ENCODE assay signal across 27 cellular contexts in the genomic region with DNA sequence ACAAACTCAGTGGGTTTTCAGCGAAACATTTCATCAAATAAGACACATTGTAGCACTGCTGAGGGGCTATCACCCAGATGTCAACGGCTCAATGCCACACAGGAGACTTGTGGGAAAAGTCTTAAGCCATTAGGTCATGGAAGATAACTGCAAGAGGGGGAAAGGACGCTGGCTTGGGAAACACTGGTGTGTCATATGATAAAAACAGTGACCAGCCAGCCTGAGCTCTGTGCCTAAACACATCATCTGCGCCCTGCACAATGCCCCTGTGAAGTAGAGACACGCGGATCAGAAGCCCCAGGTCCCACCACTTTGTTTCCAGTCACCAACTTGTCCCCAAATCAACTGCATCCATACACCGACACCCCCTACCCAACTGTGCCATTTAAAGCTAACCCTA.
DNase-seq lines count a peak whose midpoint lies in the region; ATAC-seq, FAIRE-seq and TF ChIP-seq lines count a peak whose summit lies in the region.
"Had no signal": no experiment of that assay in that cellular context is flagged by ENCODE, and none has a peak within 500 bp of the region (broad histone marks: within the 10 kb centered on the region; RNA-seq: fewer than 3 reads in every experiment).

No MANE protein-coding gene starts in this region.

- peak overlapping the region in 1 of 2 experiments; percentile 16; a peak in 1 of 6 replicates for H3K27ac ChIP-seq in A549
- peak overlapping the region; percentile 50 to 75 for H3K27ac ChIP-seq in right atrium auricular region
- peak overlapping the region; percentile 78 for H3K27ac ChIP-seq in psoas muscle
- H3K27ac ChIP-seq: colonic mucosa had no signal

- 0 out of 6 replicates have a peak, but pooled peaks of 1 of the 2 experiments have one; percentile 27 for ATAC-seq in A549
- peak; percentile 89 to 94 (median 92) for ATAC-seq in psoas muscle
- ATAC-seq in left lobe of liver, result no peak
- ATAC-seq in GM21381 (IDR thresholded peaks at IDR 0.05; ENCODE audit: unreplicated experiment), result no peak
- ATAC-seq: activated CD4-positive, CD25-positive, alpha-beta regulatory T cell treated with anti-CD3 and anti-CD28 coated beads, Interleukin-2, amount 50 U/mL, for 24 hours; K562; sciatic nerve; stimulated activated naive B cell treated with anti-CD40 and anti-IgM and Interleukin-4, amounts not matched to agents 10 μg/mL and 1 μg/mL and 100 μg/mL, for 72 hours had no signal

- POLR2A ChIA-PET in A549 (lab: Yijun Ruan, JAX), result no interaction called here

- no peak for TF ChIP-seq CTCF in A549 (IDR thresholded peaks at IDR 0.05)
- TF ChIP-seq CTCF in brain (conservative IDR thresholded peaks at IDR 0.05), result no peak
- TF ChIP-seq CTCF in right atrium auricular region (IDR thresholded peaks at IDR 0.05), result no peak
- no peak for TF ChIP-seq CTCF in psoas muscle (IDR thresholded peaks at IDR 0.05)

- H3K4me1 ChIP-seq in A549 (peaks cover 56% of the 10 kb centered on the region), right atrium auricular region (peaks cover 0 to 33% of the 10 kb centered on the region in 2 donors), psoas muscle (peaks cover 34% of the 10 kb centered on the region)

- no peak overlapping the region for H3K4me2 ChIP-seq in A549

- TF ChIP-seq POLR2A in A549 (IDR thresholded peaks at IDR 0.05; ENCODE audit: low read length), result no peak

- peaks cover 0 to 11% (median 3%) of the 10 kb centered on the region in 5 experiments for H3K9me3 Mint-ChIP-seq in brain
- H3K9me3 Mint-ChIP-seq: activated T-cell treated with anti-CD3 and anti-CD28 coated beads, Interleukin-2, amount 50 U/mL, for 24 hours; endodermal cell; stimulated activated naive B cell treated with anti-CD40 and anti-IgM and Interleukin-4, amounts not matched to agents 10 μg/mL and 1 μg/mL and 100 μg/mL, for 72 hours had no signal

- H3K36me3 Mint-ChIP-seq in brain, result peaks cover 3% of the 10 kb centered on the region
- H3K36me3 Mint-ChIP-seq: immature natural killer cell had no signal

- CTCF ChIA-PET in A549 (lab: Yijun Ruan, JAX), result interaction anchor here (2.0 kb wide), 1 partner anchor 20 kb away, joined by 4 read pairs; no protein-coding TSS in a partner anchor

- H3K9me3 ChIP-seq in A549 (no peaks in the 10 kb centered on the region), right atrium auricular region (no peaks in the 10 kb centered on the region), psoas muscle (no peaks in the 10 kb centered on the region)
- H3K9me3 ChIP-seq: colonic mucosa, tibial nerve had no signal

- no peak for TF ChIP-seq EP300 in A549 (IDR thresholded peaks at IDR 0.05)

- WGBS in A549 (ENCODE audit: missing lambda C conversion rate), result 78% methylated on average over 7 of the region's 7 CpGs
- WGBS in psoas muscle, 3 donors, result 34 to 60% (median 36%) methylated on average over 7 of the region's 7 CpGs

- H3K4me3 Mint-ChIP-seq in brain, result no peak overlapping the region
- H3K4me3 Mint-ChIP-seq: activated T-cell treated with anti-CD3 and anti-CD28 coated beads, Interleukin-2, amount 50 U/mL, for 24 hours; endodermal cell; immature natural killer cell; stimulated activated naive B cell treated with anti-CD40 and anti-IgM and Interleukin-4, amounts not matched to agents 10 μg/mL and 1 μg/mL and 100 μg/mL, for 72 hours had no signal

- H3K36me3 ChIP-seq in right atrium auricular region (no peaks in the 10 kb centered on the region), psoas muscle (ENCODE audit: insufficient read depth in 1 of 2, low read depth in 1 of 2) (no peaks in the 10 kb centered on the region)
- H3K36me3 ChIP-seq: colonic mucosa, tibial nerve had no signal

- FAIRE-seq in A549 (lab: Jason Lieb, UNC), result no peak
- FAIRE-seq: A204.1, H1, K562 had no signal

- peaks cover 45% of the 10 kb centered on the region for H3K4me1 Mint-ChIP-seq in brain
- H3K4me1 Mint-ChIP-seq: immature natural killer cell; stimulated activated naive B cell treated with anti-CD40 and anti-IgM and Interleukin-4, amounts not matched to agents 10 μg/mL and 1 μg/mL and 100 μg/mL, for 72 hours had no signal

- DNase-seq in A549 (ENCODE audit: low read depth in 1 of 2, low spot score in 1 of 2) (no peak), right atrium auricular region (ENCODE audit: low spot score) (peak; percentile 87), psoas muscle (peak in 1 of 2 donors; percentile 68), left lobe of liver (ENCODE audit: low spot score) (no peak), NCI-H2171 treated with DMSO at 0.1 percent for 48 hours (lab: John Stamatoyannopoulos, UW) (no peak), NCI-H1092 treated with DMSO at 0.1 percent for 48 hours (lab: John Stamatoyannopoulos, UW) (no peak)
- DNase-seq: activated naive CD4-positive, alpha-beta T cell treated with Interleukin-2 at 50 U/mL for 16 hours; activated T-cell treated with anti-CD3 and anti-CD28 coated beads, Interleukin-2, amount 50 U/mL, for 24 hours; colonic mucosa; COR-L47; endodermal cell; immature natural killer cell; NCI-H1048; NCI-H2081; NCI-H510A treated with DMSO at 0.1 percent for 48 hours; RPMI8226; stimulated activated CD4-positive, alpha-beta T cell treated with anti-CD3 and anti-CD28 coated beads, Interleukin-1b, Interleukin-23, amount 100 ng/mL, for 48 hours; stimulated activated naive B cell treated with anti-CD40 and anti-IgM and Interleukin-4, amounts not matched to agents 10 μg/mL and 1 μg/mL and 100 μg/mL, for 72 hours; T-helper 9 cell had no signal

- H3K4me3 ChIP-seq in A549, result no peak overlapping the region
- H3K4me3 ChIP-seq in right atrium auricular region, result no peak overlapping the region
- H3K4me3 ChIP-seq in psoas muscle, result no peak overlapping the region
- H3K4me3 ChIP-seq: colonic mucosa, K562, tibial nerve had no signal

- H3K27me3 Mint-ChIP-seq in brain, result no peaks in the 10 kb centered on the region
- H3K27me3 Mint-ChIP-seq: activated T-cell treated with anti-CD3 and anti-CD28 coated beads, Interleukin-2, amount 50 U/mL, for 24 hours; stimulated activated naive B cell treated with anti-CD40 and anti-IgM and Interleukin-4, amounts not matched to agents 10 μg/mL and 1 μg/mL and 100 μg/mL, for 72 hours had no signal

- H3K27ac Mint-ChIP-seq in brain, result peak overlapping the region in 3 of 5 experiments; percentile 19 to 21 (median 20)
- H3K27ac Mint-ChIP-seq: activated T-cell treated with anti-CD3 and anti-CD28 coated beads, Interleukin-2, amount 50 U/mL, for 24 hours; endodermal cell; immature natural killer cell; stimulated activated naive B cell treated with anti-CD40 and anti-IgM and Interleukin-4, amounts not matched to agents 10 μg/mL and 1 μg/mL and 100 μg/mL, for 72 hours had no signal

- H3K27me3 ChIP-seq in right atrium auricular region (no peaks in the 10 kb centered on the region), psoas muscle (ENCODE audit: insufficient read depth in 3 of 3, low read length in 2 of 3) (no peaks in the 10 kb centered on the region)
- H3K27me3 ChIP-seq: colonic mucosa, tibial nerve had no signal

- TF ChIP-seq RAD21 in A549 (conservative IDR thresholded peaks at IDR 0.05 in 1 of 2, IDR thresholded peaks at IDR 0.05 in 1 of 2), result no peak

- intact Hi-C loops in psoas muscle (cut with DNase I), result no loop called here

TF ChIP-seq in A549, 52 proteins besides CTCF, POLR2A, EP300 and RAD21:
- TF ChIP-seq FOXS1 (CRISPR knock-in tag; IDR thresholded peaks at IDR 0.05) (no peak), TFCP2L1 (CRISPR knock-in tag; IDR thresholded peaks at IDR 0.05) (0 out of 2 replicates have a peak, but pooled peaks have one; percentile 30)

Comparison
In these comparisons a context has a peak if more than half of its experiments do, and no peak if none do; other contexts are left out.
1. ATAC-seq: peak in psoas muscle (4 of 4); none in left lobe of liver (single experiment) and GM21381 (single experiment).